Comparison of ENCODE assay signal across 8 cellular contexts in the genomic region with DNA sequence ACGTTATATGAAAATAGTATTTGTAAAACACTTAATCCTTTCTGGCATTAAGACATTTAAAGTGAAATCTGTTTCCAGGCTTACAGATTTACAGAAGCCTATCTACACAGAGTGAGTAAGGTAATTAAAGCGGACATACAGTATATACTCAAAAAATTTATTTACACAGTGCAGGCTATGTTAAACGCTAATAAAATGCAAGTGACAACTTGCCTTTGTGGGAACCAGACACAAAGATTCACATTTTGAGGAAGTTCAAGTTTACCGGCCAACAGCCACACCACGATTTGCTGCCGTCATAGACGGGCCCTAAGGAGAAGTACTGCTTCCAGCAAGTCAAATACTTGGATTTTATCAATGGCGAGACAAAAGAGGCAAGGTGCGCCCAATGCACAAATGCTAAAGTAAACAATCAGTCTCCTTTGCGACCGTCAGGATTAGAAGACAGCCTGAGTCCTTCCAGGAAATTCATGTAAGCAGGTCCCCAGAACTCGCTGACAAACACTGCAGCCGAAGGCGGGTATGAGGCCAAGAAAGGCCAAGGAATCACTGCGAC. TPM values are rescaled to one million over a fixed set of nuclear protein-coding genes. Genes with fewer than 3 reads are reported as not detected.
DNase-seq lines count a peak whose midpoint lies in the region; TF ChIP-seq lines count a peak whose summit lies in the region.

No MANE protein-coding gene starts in this region.

- peak overlapping the region; percentile 89 for H2AFZ ChIP-seq in KMS-11 (ENCODE audit: low read depth)

- no peak; the same call in 1 of the 2 replicates for TF ChIP-seq CTCF in AG10803 (conservative IDR thresholded peaks at IDR 0.05; ENCODE audit: low read length)
- peak; percentile 33; the same call in 1 of the 2 replicates for TF ChIP-seq CTCF in KMS-11 (conservative IDR thresholded peaks at IDR 0.05; ENCODE audit: low read depth, low read length)
- TF ChIP-seq CTCF in dorsolateral prefrontal cortex (IDR thresholded peaks at IDR 0.05 in 54 of 56, conservative IDR thresholded peaks at IDR 0.05 in 2 of 56; ENCODE audit: low read depth in 1 of 56, partially characterized antibody in 56 of 56), result no peak

- H3K36me3 ChIP-seq in KMS-11 (ENCODE audit: insufficient read depth), result peaks cover 7% of the 10 kb centered on the region; the same call in 1 of the 2 replicates

- H3K9ac ChIP-seq in KMS-11, result peak overlapping the region; percentile 88

- H3K27ac ChIP-seq in KMS-11, result peak overlapping the region; percentile 85
- peak overlapping the region in 53 of 59 donors; percentile 91 to 100 (median 99) for H3K27ac ChIP-seq in dorsolateral prefrontal cortex

- H3K27me3 ChIP-seq in KMS-11 (ENCODE audit: insufficient read depth, low read depth) (no peaks in the 10 kb centered on the region), dorsolateral prefrontal cortex (no peaks in the 10 kb centered on the region)

- H3K79me2 ChIP-seq in KMS-11 (ENCODE audit: insufficient read depth, low read depth), result peaks cover 73% of the 10 kb centered on the region

- intact Hi-C loops in dorsolateral prefrontal cortex (cut with DNase I), result loop anchor here in 1 of 2 donors (5.0 to 10.0 kb wide), 3 partner anchors 107 to 227 kb away; partner anchors contain the start of gene C16orf87

- DNase-seq in AG10803 (ENCODE audit: low read depth), result no peak
- DNase-seq in dorsolateral prefrontal cortex, result peak in 2 of 10 donors; percentile 5 to 11
- peak; percentile 46 for DNase-seq in midbrain (lab: John Stamatoyannopoulos, UW)
- DNase-seq in iPS-NIHi7 (ENCODE audit: extremely low spot score), result no peak
- DNase-seq in GM19238 (ENCODE audit: insufficient read length, low spot score), result no peak
- DNase-seq in NCI-H1694 treated with DMSO at 0.1 percent for 48 hours (lab: John Stamatoyannopoulos, UW), result no peak
- no peak for DNase-seq in RPMI8226

- H3K4me3 ChIP-seq in AG10803 (ENCODE audit: low read length) (peak overlapping the region; percentile 96), KMS-11 (IDR thresholded peaks at IDR 0.05; ENCODE audit: insufficient read depth, low read depth, low read length) (no peak overlapping the region), dorsolateral prefrontal cortex (peak overlapping the region; percentile 64 to 100 (median 93))

- peaks cover 37% of the 10 kb centered on the region for H3K4me1 ChIP-seq in KMS-11 (ENCODE audit: low read depth, poor library complexity, severe bottlenecking)

- peak overlapping the region; percentile 88 for H3K4me2 ChIP-seq in KMS-11

- H4K20me1 ChIP-seq in KMS-11 (ENCODE audit: insufficient read depth), result peaks cover 4% of the 10 kb centered on the region; the same call in 1 of the 2 replicates

RNA-seq across cellular contexts. Expression of gene VPS35, which starts 0.8 kb away (rescaled TPM):
- total RNA-seq in dorsolateral prefrontal cortex, result 100 to 1,000 TPM in 99 of 120 experiments, 10 to 100 TPM in 21; 54.2 to 181 (median 128) TPM

RNA-seq across cellular contexts. Expression of gene ORC6, which starts 1.3 kb away (rescaled TPM):
- 10 to 100 TPM in 8 of 120 experiments, 1 to 10 TPM in 112; 3.2 to 11.8 (median 7.2) TPM for total RNA-seq in dorsolateral prefrontal cortex

RNA-seq across cellular contexts. Expression of gene MYLK3, which starts 60.0 kb away (rescaled TPM):
- 1 to 10 TPM in 98 of 120 experiments, under 1 TPM in 22; 0.24 to 6.4 (median 1.8) TPM for total RNA-seq in dorsolateral prefrontal cortex
